Comparison of ENCODE assay signal across 10 cellular contexts in genomic region chr3:115627180-115628074, GRCh38.
DNase-seq lines count a peak whose midpoint lies in the region; ATAC-seq and TF ChIP-seq lines count a peak whose summit lies in the region.
"Had no signal": no experiment of that assay in that cellular context is flagged by ENCODE, and none has a peak within 500 bp of the region (broad histone marks: within the 10 kb centered on the region; RNA-seq: fewer than 3 reads in every experiment).

No MANE protein-coding gene starts in this region.

- TF ChIP-seq CTCF in KMS-11 (conservative IDR thresholded peaks at IDR 0.05; ENCODE audit: low read depth, low read length) = no peak

- no peaks in the 10 kb centered on the region for H3K79me2 ChIP-seq in KMS-11 (ENCODE audit: insufficient read depth, low read depth)

- peak overlapping the region; percentile 76 for H3K4me2 ChIP-seq in KMS-11

- peak overlapping the region; percentile 50 for H3K27ac ChIP-seq in KMS-11
- H3K27ac ChIP-seq: upper lobe of right lung had no signal

- no peak overlapping the region for H3K4me3 ChIP-seq in KMS-11 (IDR thresholded peaks at IDR 0.05; ENCODE audit: insufficient read depth, low read depth, low read length)
- H3K4me3 ChIP-seq: upper lobe of right lung had no signal

- H3K27me3 ChIP-seq in KMS-11 (ENCODE audit: insufficient read depth, low read depth) = no peaks in the 10 kb centered on the region

- H4K20me1 ChIP-seq in KMS-11 (ENCODE audit: insufficient read depth) = no peaks in the 10 kb centered on the region

- ATAC-seq in GM19372 (IDR thresholded peaks at IDR 0.05; ENCODE audit: low read depth, unreplicated experiment) (peak; percentile 75), HG02870 (IDR thresholded peaks at IDR 0.05; ENCODE audit: unreplicated experiment) (peak; percentile 86)
- ATAC-seq: upper lobe of right lung had no signal

- no peak overlapping the region; the same call in 1 of the 2 replicates for H3K9ac ChIP-seq in KMS-11

- peaks cover 38% of the 10 kb centered on the region for H3K4me1 ChIP-seq in KMS-11 (ENCODE audit: low read depth, poor library complexity, severe bottlenecking)
- H3K4me1 ChIP-seq: upper lobe of right lung had no signal

- DNase-seq in ELF-1 (ENCODE audit: low read depth, low spot score) (peak; percentile 37), hepatic stellate cell (ENCODE audit: low spot score) (no peak), GDM1 (lab: John Stamatoyannopoulos, UW) (no peak), activated gamma-delta T cell treated with Interleukin-2 at 50 U/mL for 16 hours (no peak)
- DNase-seq in activated CD4-positive, CD25-positive, alpha-beta regulatory T cell (lab: John Stamatoyannopoulos, UW) = no peak
- DNase-seq: foreskin fibroblast, upper lobe of right lung had no signal

- H2AFZ ChIP-seq in KMS-11 (ENCODE audit: low read depth) = no peak overlapping the region; the same call in 1 of the 2 replicates

- H3K36me3 ChIP-seq in KMS-11 (ENCODE audit: insufficient read depth) = no peaks in the 10 kb centered on the region
- H3K36me3 ChIP-seq: upper lobe of right lung had no signal
